Comparison of ENCODE assay signal across 29 cellular contexts in genomic region chr2:192044496-192044895, GRCh38.
"Had no signal": no experiment of that assay in that cellular context is flagged by ENCODE, and none has a peak within 500 bp of the region (broad histone marks: within the 10 kb centered on the region; RNA-seq: fewer than 3 reads in every experiment).

No MANE protein-coding gene starts in this region.

- H3K27ac Mint-ChIP-seq: activated B cell treated with CpG ODN at 0.5 μM for 24 hours; activated CD4-positive, alpha-beta T cell treated with anti-CD3 and anti-CD28 coated beads for 36 hours; activated naive CD8-positive, alpha-beta T cell; activated T-cell treated with anti-CD3 and anti-CD28 coated beads, Interleukin-2, amount 50 U/mL, for 72 hours; natural killer cell treated with Interleukin-12 subunit alpha and Interleukin-12 subunit beta and Interleukin-15 and Interleukin-18, amount 100 ng/mL, for 72 hours had no signal

- H3K36me3 ChIP-seq: cardiac muscle cell, colonic mucosa, heart right ventricle, left ventricle myocardium inferior, transverse colon had no signal

- H3K27me3 Mint-ChIP-seq: activated B cell treated with CpG ODN at 0.5 μM for 24 hours; activated CD4-positive, alpha-beta T cell treated with anti-CD3 and anti-CD28 coated beads for 36 hours; activated naive CD8-positive, alpha-beta T cell; natural killer cell treated with Interleukin-12 subunit alpha and Interleukin-12 subunit beta and Interleukin-15 and Interleukin-18, amount 100 ng/mL, for 72 hours had no signal

- H3K9me3 Mint-ChIP-seq: activated B cell treated with CpG ODN at 0.5 μM for 24 hours; activated T-cell treated with anti-CD3 and anti-CD28 coated beads, Interleukin-2, amount 50 U/mL, for 72 hours; natural killer cell treated with Interleukin-12 subunit alpha and Interleukin-12 subunit beta and Interleukin-15 and Interleukin-18, amount 100 ng/mL, for 72 hours had no signal

- H3K27ac ChIP-seq: cardiac muscle cell, colonic mucosa, heart right ventricle, left ventricle myocardium inferior, skin epidermis, testis, transverse colon had no signal

- H3K4me3 Mint-ChIP-seq: activated B cell treated with CpG ODN at 0.5 μM for 24 hours; activated CD4-positive, alpha-beta T cell treated with anti-CD3 and anti-CD28 coated beads for 36 hours; activated naive CD8-positive, alpha-beta T cell; activated T-cell treated with anti-CD3 and anti-CD28 coated beads, Interleukin-2, amount 50 U/mL, for 72 hours; natural killer cell treated with Interleukin-12 subunit alpha and Interleukin-12 subunit beta and Interleukin-15 and Interleukin-18, amount 100 ng/mL, for 72 hours had no signal

- H3K4me1 Mint-ChIP-seq: activated B cell treated with CpG ODN at 0.5 μM for 24 hours; activated CD4-positive, alpha-beta T cell treated with anti-CD3 and anti-CD28 coated beads for 36 hours had no signal

- DNase-seq: activated B cell treated with CpG ODN at 0.5 μM for 24 hours; activated CD4-positive, alpha-beta T cell treated with anti-CD3 and anti-CD28 coated beads for 36 hours; activated naive CD4-positive, alpha-beta T cell; activated T-cell treated with anti-CD3 and anti-CD28 coated beads for 4 hours; activated T-cell treated with anti-CD3 and anti-CD28 coated beads, Interleukin-2, amount 50 U/mL, for 72 hours; anterior cingulate cortex; cerebellar nuclear complex; colonic mucosa; dorsolateral prefrontal cortex; effector memory CD4-positive, alpha-beta T cell; foreskin fibroblast; heart right ventricle; left ventricle myocardium inferior; mucosa of descending colon; posterior cingulate gyrus; stimulated activated CD4-positive, alpha-beta T cell treated with anti-CD3 and anti-CD28 coated beads, Interleukin-12 subunit alpha, Interleukin-12 subunit beta, amount 100 ng/mL, for 4 hours; stimulated activated CD4-positive, alpha-beta T cell treated with anti-CD3 and anti-CD28 coated beads, Interleukin-4, amount 100 ng/mL, for 1 hour; stimulated activated naive CD8-positive, alpha-beta T cell treated with anti-CD3 and anti-CD28 coated beads, Interleukin-15, Interleukin-2, amounts not matched to agents 100 U/mL and 50 U/mL, for 24 hours; T-helper 2 cell; testis; transverse colon had no signal

- FAIRE-seq: islet of Langerhans had no signal

- H3K27me3 ChIP-seq: cardiac muscle cell, colonic mucosa, dorsolateral prefrontal cortex, heart right ventricle, testis, transverse colon had no signal

- H3K4me3 ChIP-seq: cardiac muscle cell, colonic mucosa, dorsolateral prefrontal cortex, heart right ventricle, left ventricle myocardium inferior, lung, mucosa of descending colon, skin epidermis, testis, transverse colon had no signal

- ATAC-seq: activated CD4-positive, alpha-beta T cell treated with anti-CD3 and anti-CD28 coated beads for 36 hours; activated T-cell treated with anti-CD3 and anti-CD28 coated beads, Interleukin-2, amount 50 U/mL, for 72 hours; esophagus mucosa; heart right ventricle; mucosa of descending colon; natural killer cell treated with Interleukin-12 subunit alpha and Interleukin-12 subunit beta and Interleukin-15 and Interleukin-18, amount 100 ng/mL, for 72 hours; sciatic nerve; stimulated activated naive CD8-positive, alpha-beta T cell treated with anti-CD3 and anti-CD28 coated beads, Interleukin-15, Interleukin-2, amounts not matched to agents 100 U/mL and 50 U/mL, for 24 hours had no signal

- H3K4me1 ChIP-seq: colonic mucosa, heart right ventricle, left ventricle myocardium inferior, testis, transverse colon had no signal

- H3K36me3 Mint-ChIP-seq: activated naive CD8-positive, alpha-beta T cell; natural killer cell treated with Interleukin-12 subunit alpha and Interleukin-12 subunit beta and Interleukin-15 and Interleukin-18, amount 100 ng/mL, for 72 hours had no signal
